8 cellular contexts compared by ENCODE assay signal in the genomic region with DNA sequence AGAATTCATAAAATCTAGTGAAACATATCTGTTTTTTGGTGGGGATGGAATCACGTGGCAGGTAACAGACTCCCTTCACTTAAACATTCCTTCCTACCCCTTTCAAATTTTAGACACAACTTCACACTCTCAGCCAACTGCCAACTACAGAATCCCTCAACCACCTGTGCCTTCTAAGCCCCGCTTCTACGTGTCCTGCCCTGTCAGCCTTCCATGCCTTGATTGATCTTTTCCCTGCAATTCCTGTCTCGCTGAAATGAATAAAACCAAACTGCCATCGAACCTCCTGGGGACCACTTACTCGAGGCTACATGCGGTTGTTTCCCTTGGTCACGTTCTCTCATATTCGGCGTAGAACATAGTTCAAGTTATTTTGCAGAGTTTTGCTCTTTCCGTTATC. TPM values are rescaled to one million over a fixed set of nuclear protein-coding genes. Genes with fewer than 3 reads are reported as not detected.
DNase-seq lines count a peak whose midpoint lies in the region; ATAC-seq and TF ChIP-seq lines count a peak whose summit lies in the region.
"Had no signal": no experiment of that assay in that cellular context is flagged by ENCODE, and none has a peak within 500 bp of the region (broad histone marks: within the 10 kb centered on the region; RNA-seq: fewer than 3 reads in every experiment).

No MANE protein-coding gene starts in this region.

- H3K27ac ChIP-seq in GM23338 (ENCODE audit: low read depth) (no peak overlapping the region), skeletal muscle tissue (ENCODE audit: low read depth, low read length) (no peak overlapping the region)

- H4K20me1 ChIP-seq in GM23338 (replicated peaks; ENCODE audit: insufficient read depth), result peaks cover 20% of the 10 kb centered on the region

- H3K27ac Mint-ChIP-seq in GM23338, result peak overlapping the region; percentile 16; the same call in 1 of the 2 replicates

- peaks cover 10% of the 10 kb centered on the region for H3K4me1 Mint-ChIP-seq in GM23338

- H3K9ac ChIP-seq in skeletal muscle tissue (ENCODE audit: low read depth in 1 of 3, low read length in 3 of 3), result peak overlapping the region; percentile 47 to 65 (median 57)

- H3K4me2 ChIP-seq in GM23338, result peak overlapping the region; percentile 82

- H3K36me3 ChIP-seq in GM23338 (ENCODE audit: insufficient read depth) (no peaks in the 10 kb centered on the region), skeletal muscle tissue (ENCODE audit: control insufficient read depth in 3 of 3, insufficient read depth in 3 of 3, low read length in 3 of 3) (no peaks in the 10 kb centered on the region)

- H3K9me2 ChIP-seq in GM23338 (ENCODE audit: insufficient read depth), result no peaks in the 10 kb centered on the region; the same call in 1 of the 2 replicates

- no peaks in the 10 kb centered on the region for H3F3A ChIP-seq in GM23338 (replicated peaks; ENCODE audit: low read depth)

- H3K9me3 Mint-ChIP-seq in GM23338, result peaks cover 6% of the 10 kb centered on the region; the same call in 1 of the 3 replicates

- peak overlapping the region; percentile 77 for H3K4me3 Mint-ChIP-seq in GM23338

- H3K36me3 Mint-ChIP-seq in GM23338 (ENCODE audit: low read depth), result peaks cover 44% of the 10 kb centered on the region

- no peak for ATAC-seq in GM23338
- no peak for ATAC-seq in GM21737 (IDR thresholded peaks at IDR 0.05; ENCODE audit: unreplicated experiment)
- ATAC-seq in HG02763 (IDR thresholded peaks at IDR 0.05; ENCODE audit: unreplicated experiment), result no peak

- no peaks in the 10 kb centered on the region for H3K9me3 ChIP-seq in skeletal muscle tissue (ENCODE audit: control insufficient read depth in 3 of 3, low read length in 3 of 3)

- peaks cover 16% of the 10 kb centered on the region for H3K4me1 ChIP-seq in GM23338 (ENCODE audit: insufficient read depth)
- H3K4me1 ChIP-seq in skeletal muscle tissue (ENCODE audit: control insufficient read depth in 3 of 3, insufficient read depth in 3 of 3, low read length in 3 of 3), result peaks cover 3 to 5% (median 4%) of the 10 kb centered on the region in 3 donors

- TF ChIP-seq CTCF in GM23338 (conservative IDR thresholded peaks at IDR 0.05; ENCODE audit: low read depth in 2 of 2) (no peak), WI38 (IDR thresholded peaks at IDR 0.05; ENCODE audit: low read depth, low read length) (no peak)

- H2AFZ ChIP-seq in GM23338, result no peak overlapping the region

- H3K79me2 ChIP-seq in GM23338 (replicated peaks; ENCODE audit: insufficient read depth), result peaks cover 51% of the 10 kb centered on the region

- H3K4me3 ChIP-seq in GM23338 (peak overlapping the region; percentile 99), WI38 (ENCODE audit: low read depth, low read length) (peak overlapping the region; percentile 89), skeletal muscle tissue (ENCODE audit: low read length in 3 of 3) (peak overlapping the region; percentile 40 to 84 (median 81))

- H3K27me3 ChIP-seq in GM23338 (ENCODE audit: insufficient read depth), result no peaks in the 10 kb centered on the region
- H3K27me3 ChIP-seq in skeletal muscle tissue (ENCODE audit: control insufficient read depth in 3 of 3, insufficient read depth in 3 of 3, low read length in 3 of 3), result peaks cover 0 to 11% (median 8%) of the 10 kb centered on the region in 3 donors

- peaks cover 4% of the 10 kb centered on the region for H3K27me3 Mint-ChIP-seq in GM23338 (ENCODE audit: insufficient read depth, low read depth, poor library complexity)

- DNase-seq in GM23338 (ENCODE audit: low spot score), result peak; percentile 10
- DNase-seq in hepatic stellate cell (ENCODE audit: low spot score), result peak; percentile 21
- no peak for DNase-seq in MV-4-11 (lab: John Stamatoyannopoulos, UW)
- DNase-seq: SW 1271 had no signal

TF ChIP-seq in GM23338, 12 proteins besides CTCF, POLR2A, EP300 and RAD21:
- TF ChIP-seq, protein P1, sequence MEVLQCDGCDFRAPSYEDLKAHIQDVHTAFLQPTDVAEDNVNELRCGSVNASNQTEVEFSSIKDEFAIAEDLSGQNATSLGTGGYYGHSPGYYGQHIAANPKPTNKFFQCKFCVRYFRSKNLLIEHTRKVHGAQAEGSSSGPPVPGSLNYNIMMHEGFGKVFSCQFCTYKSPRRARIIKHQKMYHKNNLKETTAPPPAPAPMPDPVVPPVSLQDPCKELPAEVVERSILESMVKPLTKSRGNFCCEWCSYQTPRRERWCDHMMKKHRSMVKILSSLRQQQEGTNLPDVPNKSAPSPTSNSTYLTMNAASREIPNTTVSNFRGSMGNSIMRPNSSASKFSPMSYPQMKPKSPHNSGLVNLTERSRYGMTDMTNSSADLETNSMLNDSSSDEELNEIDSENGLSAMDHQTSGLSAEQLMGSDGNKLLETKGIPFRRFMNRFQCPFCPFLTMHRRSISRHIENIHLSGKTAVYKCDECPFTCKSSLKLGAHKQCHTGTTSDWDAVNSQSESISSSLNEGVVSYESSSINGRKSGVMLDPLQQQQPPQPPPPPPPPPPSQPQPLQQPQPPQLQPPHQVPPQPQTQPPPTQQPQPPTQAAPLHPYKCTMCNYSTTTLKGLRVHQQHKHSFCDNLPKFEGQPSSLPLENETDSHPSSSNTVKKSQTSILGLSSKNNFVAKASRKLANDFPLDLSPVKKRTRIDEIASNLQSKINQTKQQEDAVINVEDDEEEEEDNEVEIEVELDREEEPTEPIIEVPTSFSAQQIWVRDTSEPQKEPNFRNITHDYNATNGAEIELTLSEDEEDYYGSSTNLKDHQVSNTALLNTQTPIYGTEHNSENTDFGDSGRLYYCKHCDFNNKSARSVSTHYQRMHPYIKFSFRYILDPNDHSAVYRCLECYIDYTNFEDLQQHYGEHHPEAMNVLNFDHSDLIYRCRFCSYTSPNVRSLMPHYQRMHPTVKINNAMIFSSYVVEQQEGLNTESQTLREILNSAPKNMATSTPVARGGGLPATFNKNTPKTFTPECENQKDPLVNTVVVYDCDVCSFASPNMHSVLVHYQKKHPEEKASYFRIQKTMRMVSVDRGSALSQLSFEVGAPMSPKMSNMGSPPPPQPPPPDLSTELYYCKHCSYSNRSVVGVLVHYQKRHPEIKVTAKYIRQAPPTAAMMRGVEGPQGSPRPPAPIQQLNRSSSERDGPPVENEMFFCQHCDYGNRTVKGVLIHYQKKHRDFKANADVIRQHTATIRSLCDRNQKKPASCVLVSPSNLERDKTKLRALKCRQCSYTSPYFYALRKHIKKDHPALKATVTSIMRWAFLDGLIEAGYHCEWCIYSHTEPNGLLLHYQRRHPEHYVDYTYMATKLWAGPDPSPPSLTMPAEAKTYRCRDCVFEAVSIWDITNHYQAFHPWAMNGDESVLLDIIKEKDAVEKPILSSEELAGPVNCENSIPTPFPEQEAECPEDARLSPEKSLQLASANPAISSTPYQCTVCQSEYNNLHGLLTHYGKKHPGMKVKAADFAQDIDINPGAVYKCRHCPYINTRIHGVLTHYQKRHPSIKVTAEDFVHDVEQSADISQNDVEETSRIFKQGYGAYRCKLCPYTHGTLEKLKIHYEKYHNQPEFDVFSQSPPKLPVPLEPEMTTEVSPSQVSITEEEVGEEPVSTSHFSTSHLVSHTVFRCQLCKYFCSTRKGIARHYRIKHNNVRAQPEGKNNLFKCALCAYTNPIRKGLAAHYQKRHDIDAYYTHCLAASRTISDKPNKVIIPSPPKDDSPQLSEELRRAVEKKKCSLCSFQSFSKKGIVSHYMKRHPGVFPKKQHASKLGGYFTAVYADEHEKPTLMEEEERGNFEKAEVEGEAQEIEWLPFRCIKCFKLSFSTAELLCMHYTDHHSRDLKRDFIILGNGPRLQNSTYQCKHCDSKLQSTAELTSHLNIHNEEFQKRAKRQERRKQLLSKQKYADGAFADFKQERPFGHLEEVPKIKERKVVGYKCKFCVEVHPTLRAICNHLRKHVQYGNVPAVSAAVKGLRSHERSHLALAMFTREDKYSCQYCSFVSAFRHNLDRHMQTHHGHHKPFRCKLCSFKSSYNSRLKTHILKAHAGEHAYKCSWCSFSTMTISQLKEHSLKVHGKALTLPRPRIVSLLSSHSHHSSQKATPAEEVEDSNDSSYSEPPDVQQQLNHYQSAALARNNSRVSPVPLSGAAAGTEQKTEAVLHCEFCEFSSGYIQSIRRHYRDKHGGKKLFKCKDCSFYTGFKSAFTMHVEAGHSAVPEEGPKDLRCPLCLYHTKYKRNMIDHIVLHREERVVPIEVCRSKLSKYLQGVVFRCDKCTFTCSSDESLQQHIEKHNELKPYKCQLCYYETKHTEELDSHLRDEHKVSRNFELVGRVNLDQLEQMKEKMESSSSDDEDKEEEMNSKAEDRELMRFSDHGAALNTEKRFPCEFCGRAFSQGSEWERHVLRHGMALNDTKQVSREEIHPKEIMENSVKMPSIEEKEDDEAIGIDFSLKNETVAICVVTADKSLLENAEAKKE (CRISPR knock-in tag; IDR thresholded peaks at IDR 0.05), result no peak

RNA-seq across cellular contexts. Expression of a gene that starts 1.2 kb away (rescaled TPM):
- 18.6 and 28.2 TPM in 2 replicates for total RNA-seq in GM23338 (2014; rRNA removed; shearing (Covaris generic))
- 7.4 and 12.9 TPM in 2 replicates for polyA plus RNA-seq in GM23338 (2016; fragmentation: Nextera tagmentation; extraction: Ambion mirVana)
- 7.3 TPM for total RNA-seq in skeletal muscle tissue

RNA-seq across cellular contexts. Expression of a gene that starts 7.6 kb away (rescaled TPM):
- 6.7 and 7.1 TPM in 2 replicates for total RNA-seq in GM23338 (2014; rRNA removed; shearing (Covaris generic))
- polyA plus RNA-seq in GM23338 (2016; fragmentation: Nextera tagmentation; extraction: Ambion mirVana), result 3.9 and 5.6 TPM in 2 replicates
- total RNA-seq in skeletal muscle tissue, result 8.4 TPM

RNA-seq across cellular contexts. Expression of a gene that starts 15.2 kb away (rescaled TPM):
- total RNA-seq in GM23338 (2014; rRNA removed; shearing (Covaris generic)), result 7.5 and 15.7 TPM in 2 replicates
- polyA plus RNA-seq in GM23338 (2016; fragmentation: Nextera tagmentation; extraction: Ambion mirVana), result 3.6 and 4.1 TPM in 2 replicates
- total RNA-seq in skeletal muscle tissue, result 2.1 TPM
